20 cellular contexts compared by ENCODE assay signal in genomic region chr12:105444809-105445102, GRCh38.
DNase-seq lines count a peak whose midpoint lies in the region; ATAC-seq and TF ChIP-seq lines count a peak whose summit lies in the region.
"Had no signal": no experiment of that assay in that cellular context is flagged by ENCODE, and none has a peak within 500 bp of the region (broad histone marks: within the 10 kb centered on the region; RNA-seq: fewer than 3 reads in every experiment).

No MANE protein-coding gene starts in this region.

- TF ChIP-seq POLR2A in gastroesophageal sphincter (IDR thresholded peaks at IDR 0.05), result no peak
- TF ChIP-seq POLR2A in vagina (IDR thresholded peaks at IDR 0.05), result no peak

- H3K4me3 ChIP-seq in Panc1 (ENCODE audit: low read depth in 2 of 2, low read length in 2 of 2) (no peak overlapping the region), epithelial cell of esophagus (ENCODE audit: low read length) (no peak overlapping the region), trophoblast cell (ENCODE audit: low read depth, low read length) (no peak overlapping the region), gastroesophageal sphincter (no peak overlapping the region), vagina (no peak overlapping the region)
- H3K4me3 ChIP-seq: esophagus squamous epithelium, transverse colon had no signal

- in situ Hi-C loops in Panc1 (cut with HindIII; ENCODE audit: low pct_unique_long_range_greater_than_20kb, low sequenced_read_pairs), result no loop called here

- no peak overlapping the region for H3K4ac ChIP-seq in trophoblast cell (ENCODE audit: low read depth, low read length)

- H2AK5ac ChIP-seq in trophoblast cell (ENCODE audit: low read length), result no peak overlapping the region

- no peak overlapping the region for H3K23ac ChIP-seq in trophoblast cell (ENCODE audit: low read length)

- peak overlapping the region; percentile 74 for H3K27ac ChIP-seq in Panc1 (ENCODE audit: low read length)
- peak overlapping the region; percentile 80 for H3K27ac ChIP-seq in trophoblast cell (ENCODE audit: low read depth, low read length)
- no peak overlapping the region for H3K27ac ChIP-seq in gastroesophageal sphincter
- H3K27ac ChIP-seq in vagina, result no peak overlapping the region
- H3K27ac ChIP-seq: esophagus squamous epithelium, transverse colon had no signal

- H3K9me3 ChIP-seq in Panc1 (ENCODE audit: control insufficient read depth, insufficient read depth, low read depth, low read length), result no peaks in the 10 kb centered on the region
- H3K9me3 ChIP-seq in trophoblast cell (ENCODE audit: insufficient read depth, low read depth, low read length), result no peaks in the 10 kb centered on the region
- peaks cover 0 to 4% (median 0%) of the 10 kb centered on the region in 3 donors for H3K9me3 ChIP-seq in gastroesophageal sphincter
- H3K9me3 ChIP-seq in vagina, result no peaks in the 10 kb centered on the region
- H3K9me3 ChIP-seq in T-helper 17 cell (ENCODE audit: control insufficient read depth, low read length, poor library complexity, severe bottlenecking), result no peaks in the 10 kb centered on the region
- H3K9me3 ChIP-seq: esophagus squamous epithelium, transverse colon had no signal

- no peak overlapping the region for H3K27ac Mint-ChIP-seq in activated naive CD8-positive, alpha-beta T cell treated with anti-CD3 and anti-CD28 coated beads, Interleukin-2, amount 50 U/mL, for 24 hours
- no peak overlapping the region for H3K27ac Mint-ChIP-seq in T-helper 17 cell
- H3K27ac Mint-ChIP-seq: activated CD4-positive, alpha-beta memory T cell treated with anti-CD3 and anti-CD28 coated beads for 36 hours; activated naive CD8-positive, alpha-beta T cell treated with anti-CD3 and anti-CD28 coated beads for 36 hours; memory B cell; naive B cell had no signal

- H2AFZ ChIP-seq in trophoblast cell (ENCODE audit: insufficient read depth, low read length, poor library complexity), result no peak overlapping the region

- H3K4me1 Mint-ChIP-seq in activated naive CD8-positive, alpha-beta T cell treated with anti-CD3 and anti-CD28 coated beads, Interleukin-2, amount 50 U/mL, for 24 hours, result no peaks in the 10 kb centered on the region
- peaks cover 2% of the 10 kb centered on the region for H3K4me1 Mint-ChIP-seq in T-helper 17 cell

- no peak overlapping the region for H4K8ac ChIP-seq in trophoblast cell (ENCODE audit: low read depth, low read length)

- H3K4me2 ChIP-seq in trophoblast cell (ENCODE audit: low read length), result no peak overlapping the region

- H2BK5ac ChIP-seq in trophoblast cell (ENCODE audit: low read depth, low read length, poor library complexity), result no peak overlapping the region

- peaks cover 14% of the 10 kb centered on the region for H3K79me1 ChIP-seq in trophoblast cell (ENCODE audit: low read length)

- H3K27me3 Mint-ChIP-seq in activated naive CD8-positive, alpha-beta T cell treated with anti-CD3 and anti-CD28 coated beads, Interleukin-2, amount 50 U/mL, for 24 hours, result peaks cover 25% of the 10 kb centered on the region
- peaks cover 38% of the 10 kb centered on the region for H3K27me3 Mint-ChIP-seq in T-helper 17 cell

- H3K36me3 ChIP-seq in Panc1 (ENCODE audit: control insufficient read depth, insufficient read depth, low read length) (no peaks in the 10 kb centered on the region), trophoblast cell (ENCODE audit: control insufficient read depth in 1 of 2, insufficient read depth in 2 of 2, low read length in 2 of 2) (no peaks in the 10 kb centered on the region), gastroesophageal sphincter (no peaks in the 10 kb centered on the region), vagina (no peaks in the 10 kb centered on the region)
- H3K36me3 ChIP-seq: esophagus squamous epithelium, transverse colon had no signal

- H4K91ac ChIP-seq in trophoblast cell (ENCODE audit: low read depth, low read length), result no peak overlapping the region

- TF ChIP-seq CTCF in Panc1 (IDR thresholded peaks at IDR 0.05) (no peak), epithelial cell of esophagus (IDR thresholded peaks at IDR 0.05; ENCODE audit: insufficient read depth, low read depth, low read length, missing control alignments) (no peak), gastroesophageal sphincter (IDR thresholded peaks at IDR 0.05) (no peak), vagina (IDR thresholded peaks at IDR 0.05) (no peak)

- WGBS in trophoblast cell (ENCODE audit: extremely low coverage, insufficient coverage, insufficient read length), result no CpG with 5 or more reads among the region's 1 CpG
- 79 to 83% methylated on average over 1 of the region's 1 CpG for WGBS in gastroesophageal sphincter (ENCODE audit: low coverage in 1 of 2), 2 donors

- no peak overlapping the region for H3K14ac ChIP-seq in trophoblast cell (ENCODE audit: low read length)

- POLR2A ChIA-PET in Panc1 (lab: Charles Lee), result interaction anchor here (0.5 kb wide), 1 partner anchor 83 kb away, joined by 3 read pairs; no protein-coding TSS in a partner anchor

- H3K79me2 ChIP-seq in trophoblast cell (ENCODE audit: control insufficient read depth, insufficient read depth, low read length, poor library complexity), result peaks cover 2% of the 10 kb centered on the region

- no peak for TF ChIP-seq EP300 in gastroesophageal sphincter (IDR thresholded peaks at IDR 0.05)

- peak; percentile 65 for ATAC-seq in Panc1
- ATAC-seq in gastroesophageal sphincter, result no peak
- ATAC-seq in activated naive CD8-positive, alpha-beta T cell treated with anti-CD3 and anti-CD28 coated beads, Interleukin-2, amount 50 U/mL, for 24 hours, result no peak
- ATAC-seq in T-helper 17 cell, result no peak
- ATAC-seq: Right ventricle myocardium inferior had no signal

- peak; percentile 49 for DNase-seq in EL
- no peak for DNase-seq in Panc1 (ENCODE audit: low read depth, low spot score)
- DNase-seq in epithelial cell of esophagus (ENCODE audit: low read depth), result peak; percentile 65
- DNase-seq in trophoblast cell, result peak in 1 of 2 donors; percentile 14
- no peak for DNase-seq in activated naive CD8-positive, alpha-beta T cell treated with anti-CD3 and anti-CD28 coated beads, Interleukin-2, amount 50 U/mL, for 24 hours
- no peak for DNase-seq in vagina (ENCODE audit: extremely low spot score in 2 of 2)
- DNase-seq in T-helper 17 cell, result no peak
- DNase-seq: activated CD4-positive, alpha-beta memory T cell treated with anti-CD3 and anti-CD28 coated beads for 36 hours; activated effector memory CD4-positive, alpha-beta T cell treated with Interleukin-2 at 50 U/mL for 16 hours; activated naive CD8-positive, alpha-beta T cell treated with anti-CD3 and anti-CD28 coated beads for 36 hours; effector CD8-positive, alpha-beta T cell; esophagus squamous epithelium; H7; naive B cell; NCI-H187 treated with DMSO at 0.1 percent for 48 hours; nucleus accumbens; transverse colon had no signal

- no peak overlapping the region for H3K18ac ChIP-seq in trophoblast cell (ENCODE audit: low read length)

- H3K27me3 ChIP-seq in Panc1 (ENCODE audit: control insufficient read depth, insufficient read depth, low read length) (no peaks in the 10 kb centered on the region), trophoblast cell (ENCODE audit: insufficient read depth, low read length) (no peaks in the 10 kb centered on the region), gastroesophageal sphincter (no peaks in the 10 kb centered on the region), vagina (no peaks in the 10 kb centered on the region)
- H3K27me3 ChIP-seq: transverse colon had no signal

- H3K9me3 Mint-ChIP-seq in activated naive CD8-positive, alpha-beta T cell treated with anti-CD3 and anti-CD28 coated beads, Interleukin-2, amount 50 U/mL, for 24 hours, result no peaks in the 10 kb centered on the region

- intact Hi-C loops in Panc1 (cut with micrococcal nuclease; ENCODE audit: unreplicated experiment), result no loop called here
- intact Hi-C loops in vagina (cut with DNase I), result no loop called here

- H3K36me3 Mint-ChIP-seq in activated naive CD8-positive, alpha-beta T cell treated with anti-CD3 and anti-CD28 coated beads, Interleukin-2, amount 50 U/mL, for 24 hours (ENCODE audit: low read depth), result no peaks in the 10 kb centered on the region
- no peaks in the 10 kb centered on the region for H3K36me3 Mint-ChIP-seq in T-helper 17 cell (ENCODE audit: low read depth)
- H3K36me3 Mint-ChIP-seq: activated CD4-positive, alpha-beta memory T cell treated with anti-CD3 and anti-CD28 coated beads for 36 hours; naive B cell had no signal

- BruUV-seq in Panc1 (replicated peaks; lab: Mats Ljungman, UMichigan), result no TSS peak

- H2BK12ac ChIP-seq in trophoblast cell (ENCODE audit: low read length), result no peak overlapping the region

- no peak overlapping the region for H3K9ac ChIP-seq in trophoblast cell (ENCODE audit: low read length)

- CTCF ChIA-PET in Panc1 (lab: Charles Lee), result interaction anchor here (0.7 kb wide), 1 partner anchor 779 kb away, joined by 3 read pairs; no protein-coding TSS in a partner anchor

- H4K12ac ChIP-seq in trophoblast cell (ENCODE audit: low read depth, low read length), result no peak overlapping the region

- no peak overlapping the region for H2BK120ac ChIP-seq in trophoblast cell (ENCODE audit: insufficient read depth, low read length, poor library complexity)

- H3K4me1 ChIP-seq in Panc1 (ENCODE audit: control insufficient read depth, insufficient read depth, low read length) (peaks cover 13% of the 10 kb centered on the region), trophoblast cell (ENCODE audit: control insufficient read depth in 1 of 2, insufficient read depth in 2 of 2, low read length in 2 of 2) (peaks cover 11% of the 10 kb centered on the region in 2 experiments), gastroesophageal sphincter (no peaks in the 10 kb centered on the region), vagina (no peaks in the 10 kb centered on the region)
- H3K4me1 ChIP-seq: transverse colon had no signal

- H3K4me3 Mint-ChIP-seq in activated naive CD8-positive, alpha-beta T cell treated with anti-CD3 and anti-CD28 coated beads, Interleukin-2, amount 50 U/mL, for 24 hours, result no peak overlapping the region
- H3K4me3 Mint-ChIP-seq in T-helper 17 cell, result no peak overlapping the region
- H3K4me3 Mint-ChIP-seq: activated CD4-positive, alpha-beta memory T cell treated with anti-CD3 and anti-CD28 coated beads for 36 hours; activated naive CD8-positive, alpha-beta T cell treated with anti-CD3 and anti-CD28 coated beads for 36 hours; memory B cell; naive B cell had no signal

Comparison
In these comparisons a context has a peak if more than half of its experiments do, and no peak if none do; other contexts are left out.
1. DNase-seq: peak in EL (single experiment) and epithelial cell of esophagus (single experiment); none in Panc1 (single experiment), activated naive CD8-positive, alpha-beta T cell treated with anti-CD3 and anti-CD28 coated beads, Interleukin-2, amount 50 U/mL, for 24 hours (single experiment), vagina (0 of 2) and T-helper 17 cell (0 of 3).
2. H3K27ac ChIP-seq: peak in Panc1 (single experiment) and trophoblast cell (single experiment); none in gastroesophageal sphincter (0 of 4) and vagina (single experiment).